23 cellular contexts compared by ENCODE assay signal in the genomic region with DNA sequence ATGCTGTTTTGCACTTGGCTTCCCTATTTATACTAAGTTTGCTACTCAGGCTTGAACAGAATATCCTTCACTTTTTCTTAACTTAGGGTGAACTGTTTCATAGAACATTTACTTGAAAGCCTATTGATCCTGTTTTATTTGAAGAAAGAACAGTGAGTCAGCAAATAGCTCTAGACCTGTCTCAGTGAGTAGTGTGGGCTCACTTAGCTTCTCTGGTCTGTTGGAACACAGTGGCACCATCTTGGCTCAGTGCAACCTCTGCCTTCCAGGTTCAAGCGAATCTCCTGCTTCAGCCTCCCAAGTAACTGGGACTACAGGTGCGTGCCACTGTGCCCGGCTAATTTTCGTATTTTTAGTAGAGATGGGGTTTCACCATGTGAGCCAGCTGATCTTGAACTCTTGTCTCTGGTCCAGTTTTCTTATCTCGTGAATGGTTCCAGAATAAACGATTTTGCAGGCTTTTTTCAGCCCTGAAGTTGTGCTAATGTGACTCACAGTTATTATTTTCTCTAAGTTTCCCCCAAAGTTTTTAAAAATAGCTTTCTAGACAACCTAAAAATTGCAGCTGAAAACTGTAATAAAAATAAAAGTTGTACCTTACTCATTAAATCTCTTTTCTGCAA.
DNase-seq lines count a peak whose midpoint lies in the region; ATAC-seq and TF ChIP-seq lines count a peak whose summit lies in the region.
"Had no signal": no experiment of that assay in that cellular context is flagged by ENCODE, and none has a peak within 500 bp of the region (broad histone marks: within the 10 kb centered on the region; RNA-seq: fewer than 3 reads in every experiment).

No MANE protein-coding gene starts in this region.

- TF ChIP-seq EP300 in esophagus muscularis mucosa (IDR thresholded peaks at IDR 0.05) (no peak), upper lobe of left lung (IDR thresholded peaks at IDR 0.05) (no peak)

- no peaks in the 10 kb centered on the region for H3K79me2 ChIP-seq in neural progenitor cell (ENCODE audit: low read depth)

- no peaks in the 10 kb centered on the region for H3K9me3 Mint-ChIP-seq in neural progenitor cell
- H3K9me3 Mint-ChIP-seq: naive thymus-derived CD8-positive, alpha-beta T cell had no signal

- peaks cover 0 to 96% (median 73%) of the 10 kb centered on the region in 9 donors for H3K36me3 ChIP-seq in heart left ventricle
- peaks cover 11 to 78% (median 50%) of the 10 kb centered on the region in 4 donors for H3K36me3 ChIP-seq in esophagus muscularis mucosa
- no peaks in the 10 kb centered on the region for H3K36me3 ChIP-seq in neural progenitor cell
- peaks cover 30% of the 10 kb centered on the region for H3K36me3 ChIP-seq in thoracic aorta
- H3K36me3 ChIP-seq in upper lobe of left lung: peaks cover 0 to 69% (median 26%) of the 10 kb centered on the region in 4 donors

- no peak overlapping the region for H3K27ac Mint-ChIP-seq in neural progenitor cell
- H3K27ac Mint-ChIP-seq: naive thymus-derived CD8-positive, alpha-beta T cell had no signal

- H4K20me1 ChIP-seq in neural progenitor cell (ENCODE audit: low read depth): no peaks in the 10 kb centered on the region

- TF ChIP-seq POLR2A in heart left ventricle (IDR thresholded peaks at IDR 0.05) (no peak), esophagus muscularis mucosa (IDR thresholded peaks at IDR 0.05; ENCODE audit: low read depth) (no peak), upper lobe of left lung (IDR thresholded peaks at IDR 0.05) (no peak)

- H3K9me3 ChIP-seq in heart left ventricle (no peaks in the 10 kb centered on the region), esophagus muscularis mucosa (no peaks in the 10 kb centered on the region), neural progenitor cell (ENCODE audit: low read depth) (no peaks in the 10 kb centered on the region), thoracic aorta (no peaks in the 10 kb centered on the region), upper lobe of left lung (no peaks in the 10 kb centered on the region)
- H3K9me3 ChIP-seq: BE2C had no signal

- H2AFZ ChIP-seq in neural progenitor cell (replicated peaks): no peak overlapping the region

- H3K27me3 Mint-ChIP-seq in neural progenitor cell (ENCODE audit: insufficient read depth, low read depth): no peaks in the 10 kb centered on the region
- H3K27me3 Mint-ChIP-seq: naive thymus-derived CD8-positive, alpha-beta T cell had no signal

- H3K4me1 ChIP-seq in heart left ventricle (peaks cover 3 to 49% (median 23%) of the 10 kb centered on the region in 12 donors), esophagus muscularis mucosa (peaks cover 26 to 41% (median 33%) of the 10 kb centered on the region in 4 donors), neural progenitor cell (no peaks in the 10 kb centered on the region), thoracic aorta (ENCODE audit: control insufficient read depth in 1 of 2, low read depth in 2 of 2) (peaks cover 24 to 46% of the 10 kb centered on the region in 2 donors), upper lobe of left lung (peaks cover 0 to 4% (median 0%) of the 10 kb centered on the region in 4 donors)
- H3K4me1 ChIP-seq: BE2C had no signal

- no peak for TF ChIP-seq CTCF in heart left ventricle (IDR thresholded peaks at IDR 0.05)
- no peak for TF ChIP-seq CTCF in esophagus muscularis mucosa (IDR thresholded peaks at IDR 0.05)
- TF ChIP-seq CTCF in neural progenitor cell (IDR thresholded peaks at IDR 0.05): no peak
- TF ChIP-seq CTCF in thoracic aorta (IDR thresholded peaks at IDR 0.05): no peak
- no peak for TF ChIP-seq CTCF in upper lobe of left lung (IDR thresholded peaks at IDR 0.05)

- H3K4me3 Mint-ChIP-seq in neural progenitor cell: no peak overlapping the region
- H3K4me3 Mint-ChIP-seq: naive thymus-derived CD8-positive, alpha-beta T cell had no signal

- H3K27me3 ChIP-seq in heart left ventricle (no peaks in the 10 kb centered on the region), esophagus muscularis mucosa (no peaks in the 10 kb centered on the region), neural progenitor cell (no peaks in the 10 kb centered on the region), thoracic aorta (replicated peaks; ENCODE audit: insufficient read depth) (no peaks in the 10 kb centered on the region), upper lobe of left lung (no peaks in the 10 kb centered on the region)
- H3K27me3 ChIP-seq: BE2C had no signal

- DNase-seq in heart left ventricle: no peak
- DNase-seq in left ventricle myocardium superior: no peak
- no peak for DNase-seq in esophagus muscularis mucosa (ENCODE audit: extremely low spot score)
- no peak for DNase-seq in neural progenitor cell (ENCODE audit: low spot score)
- no peak for DNase-seq in thoracic aorta (ENCODE audit: low spot score)
- no peak for DNase-seq in left colon
- DNase-seq in upper lobe of left lung: no peak
- no peak for DNase-seq in stimulated activated CD8-positive, alpha-beta memory T cell treated with anti-CD3 and anti-CD28 coated beads, Interleukin-4, amount 100 ng/mL, for 48 hours
- DNase-seq: activated CD4-positive, alpha-beta T cell treated with anti-CD3 and anti-CD28 coated beads, Interleukin-2, amount 50 U/mL, for 1 hour; BE2C; DMS53; foreskin melanocyte; GDM1; HCEC 1CT; KBM-7; mesendoderm; naive thymus-derived CD8-positive, alpha-beta T cell; NCI-H146; NCI-H510A treated with DMSO at 0.1 percent for 48 hours; small intestine; stimulated activated naive CD4-positive, alpha-beta T cell; T-helper 2 cell had no signal

- H3K4me2 ChIP-seq in neural progenitor cell: no peak overlapping the region

- H3K9ac ChIP-seq in neural progenitor cell: no peak overlapping the region

- H3K36me3 Mint-ChIP-seq in neural progenitor cell: peaks cover 37% of the 10 kb centered on the region

- 54 to 71% (median 63%) methylated on average over 6 of the region's 6 CpGs for WGBS in heart left ventricle, 4 donors
- WGBS in esophagus muscularis mucosa: 80% methylated on average over 6 of the region's 6 CpGs
- WGBS in upper lobe of left lung, 2 donors: 77 to 85% methylated on average over 6 of the region's 6 CpGs

- intact Hi-C loops in heart left ventricle (cut with DNase I): loop anchor here in 4 of 10 donors (5.0 to 10.0 kb wide), 2 partner anchors 72 to 75 kb away; partner anchors contain the start of gene KIF1B (in 4 of the 4)
- intact Hi-C loops in left ventricle myocardium superior (cut with micrococcal nuclease): no loop called here
- intact Hi-C loops in esophagus muscularis mucosa (cut with DNase I): loop anchor here (10.0 kb wide), 1 partner anchor 72 kb away; the partner anchor contains the start of gene KIF1B
- intact Hi-C loops in left colon (cut with DNase I, micrococcal nuclease): no loop called here

- ATAC-seq in heart left ventricle (no peak), left ventricle myocardium superior (no peak), thoracic aorta (ENCODE audit: insufficient number of reproducible peaks, low FRiP score, low read depth) (no peak), left colon (no peak), upper lobe of left lung (ENCODE audit: low FRiP score in 2 of 2) (no peak)
- ATAC-seq: naive thymus-derived CD8-positive, alpha-beta T cell had no signal

- H3F3A ChIP-seq in neural progenitor cell (ENCODE audit: low read depth): peaks cover 6% of the 10 kb centered on the region

- H3K27ac ChIP-seq in heart left ventricle (peak overlapping the region; percentile 29 to 84 (median 68)), esophagus muscularis mucosa (replicated peaks in 1 of 4) (peak overlapping the region; percentile 68 to 79 (median 74)), neural progenitor cell (peak overlapping the region; percentile 58), thoracic aorta (peak overlapping the region; percentile 73 to 84), upper lobe of left lung (no peak overlapping the region)
- H3K27ac ChIP-seq: VCaP had no signal

- peaks cover 11% of the 10 kb centered on the region for H3K4me1 Mint-ChIP-seq in neural progenitor cell
- H3K4me1 Mint-ChIP-seq: naive thymus-derived CD8-positive, alpha-beta T cell had no signal

- H3K4me3 ChIP-seq in heart left ventricle: no peak overlapping the region
- no peak overlapping the region for H3K4me3 ChIP-seq in esophagus muscularis mucosa
- H3K4me3 ChIP-seq in neural progenitor cell: no peak overlapping the region
- H3K4me3 ChIP-seq in thoracic aorta: no peak overlapping the region
- H3K4me3 ChIP-seq in upper lobe of left lung: no peak overlapping the region

Comparison
In these comparisons a context has a peak if more than half of its experiments do, and no peak if none do; other contexts are left out.
1. H3K27ac ChIP-seq: peak in heart left ventricle (12 of 12), esophagus muscularis mucosa (4 of 4), neural progenitor cell (single experiment) and thoracic aorta (2 of 2); none in upper lobe of left lung (0 of 4).